1 cellular context compared by ENCODE assay signal in the genomic region with DNA sequence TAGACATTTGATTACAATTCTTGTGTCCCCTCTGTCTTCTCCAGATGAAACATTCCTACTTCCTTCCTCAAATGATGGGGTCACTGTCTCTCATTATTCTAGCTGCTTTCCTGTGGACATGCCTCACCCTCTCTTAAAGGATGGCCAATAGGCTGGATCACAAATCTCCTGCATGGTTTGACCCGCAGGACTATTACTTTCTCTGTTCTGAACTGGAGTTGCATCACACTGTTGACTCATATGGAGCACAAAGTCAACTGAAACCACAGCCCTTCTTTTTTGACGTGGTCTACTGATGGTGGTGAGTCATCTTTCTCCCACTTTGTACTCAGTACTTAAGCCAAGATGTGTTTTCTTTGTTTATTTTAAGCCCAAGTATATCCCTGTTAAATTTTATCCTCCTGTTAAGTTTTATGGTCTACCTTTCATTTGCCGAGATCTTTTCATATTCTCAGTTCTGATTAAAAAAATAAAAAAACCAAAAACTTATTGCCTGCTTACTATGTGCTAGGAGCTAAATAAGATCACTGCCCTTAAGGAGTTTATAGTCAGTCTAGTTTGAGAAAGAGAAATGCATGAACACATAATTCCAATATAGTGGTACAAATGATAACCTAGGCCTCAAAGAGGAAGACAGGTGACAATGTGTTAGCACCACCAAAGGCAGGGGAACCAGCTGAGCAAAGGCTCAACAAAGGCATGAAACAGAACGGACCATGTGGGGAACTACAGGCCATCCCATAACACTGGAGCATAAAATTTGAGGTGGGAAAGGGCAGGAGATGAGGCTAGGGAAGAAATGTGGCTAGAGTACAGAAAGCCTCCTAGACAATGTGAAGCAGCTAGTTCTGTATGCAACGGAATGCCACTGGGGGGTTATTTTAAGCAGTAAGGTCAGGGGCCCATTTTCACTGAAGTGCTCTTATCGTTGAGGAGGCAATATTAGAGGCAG.
TF ChIP-seq lines count a peak whose summit lies in the region.

No MANE protein-coding gene starts in this region.

TF ChIP-seq in HEK293, 187 proteins besides CTCF, POLR2A, EP300 and RAD21 (continued from another document):
- TF ChIP-seq, protein P1, sequence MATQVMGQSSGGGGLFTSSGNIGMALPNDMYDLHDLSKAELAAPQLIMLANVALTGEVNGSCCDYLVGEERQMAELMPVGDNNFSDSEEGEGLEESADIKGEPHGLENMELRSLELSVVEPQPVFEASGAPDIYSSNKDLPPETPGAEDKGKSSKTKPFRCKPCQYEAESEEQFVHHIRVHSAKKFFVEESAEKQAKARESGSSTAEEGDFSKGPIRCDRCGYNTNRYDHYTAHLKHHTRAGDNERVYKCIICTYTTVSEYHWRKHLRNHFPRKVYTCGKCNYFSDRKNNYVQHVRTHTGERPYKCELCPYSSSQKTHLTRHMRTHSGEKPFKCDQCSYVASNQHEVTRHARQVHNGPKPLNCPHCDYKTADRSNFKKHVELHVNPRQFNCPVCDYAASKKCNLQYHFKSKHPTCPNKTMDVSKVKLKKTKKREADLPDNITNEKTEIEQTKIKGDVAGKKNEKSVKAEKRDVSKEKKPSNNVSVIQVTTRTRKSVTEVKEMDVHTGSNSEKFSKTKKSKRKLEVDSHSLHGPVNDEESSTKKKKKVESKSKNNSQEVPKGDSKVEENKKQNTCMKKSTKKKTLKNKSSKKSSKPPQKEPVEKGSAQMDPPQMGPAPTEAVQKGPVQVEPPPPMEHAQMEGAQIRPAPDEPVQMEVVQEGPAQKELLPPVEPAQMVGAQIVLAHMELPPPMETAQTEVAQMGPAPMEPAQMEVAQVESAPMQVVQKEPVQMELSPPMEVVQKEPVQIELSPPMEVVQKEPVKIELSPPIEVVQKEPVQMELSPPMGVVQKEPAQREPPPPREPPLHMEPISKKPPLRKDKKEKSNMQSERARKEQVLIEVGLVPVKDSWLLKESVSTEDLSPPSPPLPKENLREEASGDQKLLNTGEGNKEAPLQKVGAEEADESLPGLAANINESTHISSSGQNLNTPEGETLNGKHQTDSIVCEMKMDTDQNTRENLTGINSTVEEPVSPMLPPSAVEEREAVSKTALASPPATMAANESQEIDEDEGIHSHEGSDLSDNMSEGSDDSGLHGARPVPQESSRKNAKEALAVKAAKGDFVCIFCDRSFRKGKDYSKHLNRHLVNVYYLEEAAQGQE (tag by site-specific recombination; IDR thresholded peaks at IDR 0.05), result no peak
- TF ChIP-seq, protein P2, sequence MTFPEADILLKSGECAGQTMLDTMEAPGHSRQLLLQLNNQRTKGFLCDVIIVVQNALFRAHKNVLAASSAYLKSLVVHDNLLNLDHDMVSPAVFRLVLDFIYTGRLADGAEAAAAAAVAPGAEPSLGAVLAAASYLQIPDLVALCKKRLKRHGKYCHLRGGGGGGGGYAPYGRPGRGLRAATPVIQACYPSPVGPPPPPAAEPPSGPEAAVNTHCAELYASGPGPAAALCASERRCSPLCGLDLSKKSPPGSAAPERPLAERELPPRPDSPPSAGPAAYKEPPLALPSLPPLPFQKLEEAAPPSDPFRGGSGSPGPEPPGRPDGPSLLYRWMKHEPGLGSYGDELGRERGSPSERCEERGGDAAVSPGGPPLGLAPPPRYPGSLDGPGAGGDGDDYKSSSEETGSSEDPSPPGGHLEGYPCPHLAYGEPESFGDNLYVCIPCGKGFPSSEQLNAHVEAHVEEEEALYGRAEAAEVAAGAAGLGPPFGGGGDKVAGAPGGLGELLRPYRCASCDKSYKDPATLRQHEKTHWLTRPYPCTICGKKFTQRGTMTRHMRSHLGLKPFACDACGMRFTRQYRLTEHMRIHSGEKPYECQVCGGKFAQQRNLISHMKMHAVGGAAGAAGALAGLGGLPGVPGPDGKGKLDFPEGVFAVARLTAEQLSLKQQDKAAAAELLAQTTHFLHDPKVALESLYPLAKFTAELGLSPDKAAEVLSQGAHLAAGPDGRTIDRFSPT (tag by site-specific recombination; IDR thresholded peaks at IDR 0.05), result peak; percentile 83
- TF ChIP-seq, protein P3, sequence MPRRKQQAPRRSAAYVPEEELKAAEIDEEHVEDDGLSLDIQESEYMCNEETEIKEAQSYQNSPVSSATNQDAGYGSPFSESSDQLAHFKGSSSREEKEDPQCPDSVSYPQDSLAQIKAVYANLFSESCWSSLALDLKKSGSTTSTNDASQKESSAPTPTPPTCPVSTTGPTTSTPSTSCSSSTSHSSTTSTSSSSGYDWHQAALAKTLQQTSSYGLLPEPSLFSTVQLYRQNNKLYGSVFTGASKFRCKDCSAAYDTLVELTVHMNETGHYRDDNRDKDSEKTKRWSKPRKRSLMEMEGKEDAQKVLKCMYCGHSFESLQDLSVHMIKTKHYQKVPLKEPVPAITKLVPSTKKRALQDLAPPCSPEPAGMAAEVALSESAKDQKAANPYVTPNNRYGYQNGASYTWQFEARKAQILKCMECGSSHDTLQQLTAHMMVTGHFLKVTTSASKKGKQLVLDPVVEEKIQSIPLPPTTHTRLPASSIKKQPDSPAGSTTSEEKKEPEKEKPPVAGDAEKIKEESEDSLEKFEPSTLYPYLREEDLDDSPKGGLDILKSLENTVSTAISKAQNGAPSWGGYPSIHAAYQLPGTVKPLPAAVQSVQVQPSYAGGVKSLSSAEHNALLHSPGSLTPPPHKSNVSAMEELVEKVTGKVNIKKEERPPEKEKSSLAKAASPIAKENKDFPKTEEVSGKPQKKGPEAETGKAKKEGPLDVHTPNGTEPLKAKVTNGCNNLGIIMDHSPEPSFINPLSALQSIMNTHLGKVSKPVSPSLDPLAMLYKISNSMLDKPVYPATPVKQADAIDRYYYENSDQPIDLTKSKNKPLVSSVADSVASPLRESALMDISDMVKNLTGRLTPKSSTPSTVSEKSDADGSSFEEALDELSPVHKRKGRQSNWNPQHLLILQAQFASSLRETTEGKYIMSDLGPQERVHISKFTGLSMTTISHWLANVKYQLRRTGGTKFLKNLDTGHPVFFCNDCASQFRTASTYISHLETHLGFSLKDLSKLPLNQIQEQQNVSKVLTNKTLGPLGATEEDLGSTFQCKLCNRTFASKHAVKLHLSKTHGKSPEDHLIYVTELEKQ (tag by site-specific recombination; IDR thresholded peaks at IDR 0.05; ENCODE audit: borderline replicate concordance), result peak; percentile 93; the same call in 1 of the 2 replicates
- TF ChIP-seq, protein P4, sequence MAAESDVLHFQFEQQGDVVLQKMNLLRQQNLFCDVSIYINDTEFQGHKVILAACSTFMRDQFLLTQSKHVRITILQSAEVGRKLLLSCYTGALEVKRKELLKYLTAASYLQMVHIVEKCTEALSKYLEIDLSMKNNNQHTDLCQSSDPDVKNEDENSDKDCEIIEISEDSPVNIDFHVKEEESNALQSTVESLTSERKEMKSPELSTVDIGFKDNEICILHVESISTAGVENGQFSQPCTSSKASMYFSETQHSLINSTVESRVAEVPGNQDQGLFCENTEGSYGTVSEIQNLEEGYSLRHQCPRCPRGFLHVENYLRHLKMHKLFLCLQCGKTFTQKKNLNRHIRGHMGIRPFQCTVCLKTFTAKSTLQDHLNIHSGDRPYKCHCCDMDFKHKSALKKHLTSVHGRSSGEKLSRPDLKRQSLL (tag by site-specific recombination; IDR thresholded peaks at IDR 0.05), result no peak
- TF ChIP-seq ZBTB17 (tag by site-specific recombination; IDR thresholded peaks at IDR 0.05) (peak; percentile 69), TRIM28 (IDR thresholded peaks at IDR 0.05; ENCODE audit: borderline replicate concordance, low read length) (peak; percentile 75; the same call in 1 of the 2 replicates), ZNF146 (tag by site-specific recombination; IDR thresholded peaks at IDR 0.05) (no peak), ZNF350 (tag by site-specific recombination; IDR thresholded peaks at IDR 0.05) (no peak), BCL11A (tag by site-specific recombination; IDR thresholded peaks at IDR 0.05; ENCODE audit: low read depth) (peak; percentile 69; the same call in 1 of the 2 replicates), ZNF521 (tag by site-specific recombination; IDR thresholded peaks at IDR 0.05) (no peak), SP3 (tag by site-specific recombination; IDR thresholded peaks at IDR 0.05) (no peak; the same call in 1 of the 2 replicates), ZNF654 (tag by site-specific recombination; IDR thresholded peaks at IDR 0.05; ENCODE audit: low read depth) (0 out of 2 replicates have a peak, but pooled peaks have one; percentile 2), ZNF366 (tag by site-specific recombination; conservative IDR thresholded peaks at IDR 0.05) (peak; percentile 83), ZNF621 (tag by site-specific recombination; IDR thresholded peaks at IDR 0.05) (no peak), ZNF202 (tag by site-specific recombination; IDR thresholded peaks at IDR 0.05; ENCODE audit: borderline replicate concordance) (no peak), GLI2 (tag by site-specific recombination; IDR thresholded peaks at IDR 0.05; ENCODE audit: borderline replicate concordance, low read depth) (no peak; the same call in 1 of the 2 replicates), ZNF174 (tag by site-specific recombination; IDR thresholded peaks at IDR 0.05) (no peak), ZNF747 (tag by site-specific recombination; IDR thresholded peaks at IDR 0.05) (no peak)
- TF ChIP-seq, protein P5, sequence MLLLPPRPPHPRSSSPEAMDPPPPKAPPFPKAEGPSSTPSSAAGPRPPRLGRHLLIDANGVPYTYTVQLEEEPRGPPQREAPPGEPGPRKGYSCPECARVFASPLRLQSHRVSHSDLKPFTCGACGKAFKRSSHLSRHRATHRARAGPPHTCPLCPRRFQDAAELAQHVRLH (tag by site-specific recombination; IDR thresholded peaks at IDR 0.05), result no peak
- TF ChIP-seq, protein P6, sequence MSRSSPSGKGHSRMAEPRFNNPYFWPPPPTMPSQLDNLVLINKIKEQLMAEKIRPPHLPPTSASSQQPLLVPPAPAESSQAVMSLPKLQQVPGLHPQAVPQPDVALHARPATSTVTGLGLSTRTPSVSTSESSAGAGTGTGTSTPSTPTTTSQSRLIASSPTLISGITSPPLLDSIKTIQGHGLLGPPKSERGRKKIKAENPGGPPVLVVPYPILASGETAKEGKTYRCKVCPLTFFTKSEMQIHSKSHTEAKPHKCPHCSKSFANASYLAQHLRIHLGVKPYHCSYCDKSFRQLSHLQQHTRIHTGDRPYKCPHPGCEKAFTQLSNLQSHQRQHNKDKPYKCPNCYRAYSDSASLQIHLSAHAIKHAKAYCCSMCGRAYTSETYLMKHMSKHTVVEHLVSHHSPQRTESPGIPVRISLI (tag by site-specific recombination; IDR thresholded peaks at IDR 0.05), result peak; percentile 95
- TF ChIP-seq, protein P7, sequence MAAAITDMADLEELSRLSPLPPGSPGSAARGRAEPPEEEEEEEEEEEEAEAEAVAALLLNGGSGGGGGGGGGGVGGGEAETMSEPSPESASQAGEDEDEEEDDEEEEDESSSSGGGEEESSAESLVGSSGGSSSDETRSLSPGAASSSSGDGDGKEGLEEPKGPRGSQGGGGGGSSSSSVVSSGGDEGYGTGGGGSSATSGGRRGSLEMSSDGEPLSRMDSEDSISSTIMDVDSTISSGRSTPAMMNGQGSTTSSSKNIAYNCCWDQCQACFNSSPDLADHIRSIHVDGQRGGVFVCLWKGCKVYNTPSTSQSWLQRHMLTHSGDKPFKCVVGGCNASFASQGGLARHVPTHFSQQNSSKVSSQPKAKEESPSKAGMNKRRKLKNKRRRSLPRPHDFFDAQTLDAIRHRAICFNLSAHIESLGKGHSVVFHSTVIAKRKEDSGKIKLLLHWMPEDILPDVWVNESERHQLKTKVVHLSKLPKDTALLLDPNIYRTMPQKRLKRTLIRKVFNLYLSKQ (tag by site-specific recombination; IDR thresholded peaks at IDR 0.05; ENCODE audit: borderline replicate concordance), result no peak
- TF ChIP-seq, protein P8, sequence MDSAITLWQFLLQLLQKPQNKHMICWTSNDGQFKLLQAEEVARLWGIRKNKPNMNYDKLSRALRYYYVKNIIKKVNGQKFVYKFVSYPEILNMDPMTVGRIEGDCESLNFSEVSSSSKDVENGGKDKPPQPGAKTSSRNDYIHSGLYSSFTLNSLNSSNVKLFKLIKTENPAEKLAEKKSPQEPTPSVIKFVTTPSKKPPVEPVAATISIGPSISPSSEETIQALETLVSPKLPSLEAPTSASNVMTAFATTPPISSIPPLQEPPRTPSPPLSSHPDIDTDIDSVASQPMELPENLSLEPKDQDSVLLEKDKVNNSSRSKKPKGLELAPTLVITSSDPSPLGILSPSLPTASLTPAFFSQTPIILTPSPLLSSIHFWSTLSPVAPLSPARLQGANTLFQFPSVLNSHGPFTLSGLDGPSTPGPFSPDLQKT (IDR thresholded peaks at IDR 0.05; ENCODE audit: borderline replicate concordance, low read depth, low read length), result no peak
- TF ChIP-seq, protein P9, sequence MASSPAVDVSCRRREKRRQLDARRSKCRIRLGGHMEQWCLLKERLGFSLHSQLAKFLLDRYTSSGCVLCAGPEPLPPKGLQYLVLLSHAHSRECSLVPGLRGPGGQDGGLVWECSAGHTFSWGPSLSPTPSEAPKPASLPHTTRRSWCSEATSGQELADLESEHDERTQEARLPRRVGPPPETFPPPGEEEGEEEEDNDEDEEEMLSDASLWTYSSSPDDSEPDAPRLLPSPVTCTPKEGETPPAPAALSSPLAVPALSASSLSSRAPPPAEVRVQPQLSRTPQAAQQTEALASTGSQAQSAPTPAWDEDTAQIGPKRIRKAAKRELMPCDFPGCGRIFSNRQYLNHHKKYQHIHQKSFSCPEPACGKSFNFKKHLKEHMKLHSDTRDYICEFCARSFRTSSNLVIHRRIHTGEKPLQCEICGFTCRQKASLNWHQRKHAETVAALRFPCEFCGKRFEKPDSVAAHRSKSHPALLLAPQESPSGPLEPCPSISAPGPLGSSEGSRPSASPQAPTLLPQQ (tag by site-specific recombination; IDR thresholded peaks at IDR 0.05), result peak; percentile 69
